In the genomic region with DNA sequence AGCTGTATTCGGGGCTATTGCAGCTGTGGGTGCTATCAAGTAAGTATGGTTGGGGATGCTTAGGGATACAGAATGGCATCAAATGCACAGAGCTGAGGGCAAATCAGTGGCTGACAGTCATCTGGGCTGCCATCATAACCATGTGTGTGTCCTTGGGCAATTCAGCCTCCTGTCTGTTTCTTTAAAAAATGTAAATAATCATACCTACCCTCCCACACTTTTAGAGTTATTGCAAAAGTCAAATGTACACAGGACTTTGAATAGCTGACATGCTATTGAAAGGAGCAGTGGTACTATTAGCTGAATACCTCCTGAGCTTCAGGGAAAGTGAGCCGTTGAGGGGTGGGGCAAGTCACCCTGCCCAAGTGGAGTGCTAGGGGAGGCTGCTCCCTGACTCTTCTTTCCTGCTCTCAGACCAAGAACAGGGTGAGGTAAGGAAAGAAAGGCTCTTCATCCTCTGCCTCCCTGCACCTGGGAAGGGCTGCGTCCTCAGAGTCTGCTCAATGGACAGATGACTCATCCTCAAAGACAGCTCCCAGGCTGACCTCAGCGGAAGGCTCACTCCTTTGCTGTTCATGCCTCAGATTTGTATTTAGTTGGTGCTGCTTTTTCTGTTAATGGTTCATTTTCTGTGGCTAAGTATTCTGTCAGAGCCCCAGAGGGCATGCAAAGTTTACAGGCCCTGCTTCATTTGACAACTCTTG, we compare ENCODE assay signal across 9 cellular contexts. TPM values are rescaled to one million over a fixed set of nuclear protein-coding genes. Genes with fewer than 3 reads are reported as not detected.
A peak's percentile ranks its signal among the peaks of the same experiment; 100 is the strongest.
DNase-seq lines count a peak whose midpoint lies in the region; ATAC-seq and TF ChIP-seq lines count a peak whose summit lies in the region.
"Had no signal": no experiment of that assay in that cellular context is flagged by ENCODE, and none has a peak within 500 bp of the region (broad histone marks: within the 10 kb centered on the region; RNA-seq: fewer than 3 reads in every experiment).

No MANE protein-coding gene starts in this region.

- H2AFZ ChIP-seq in GM23248, result peak overlapping the region; percentile 9; the same call in 1 of the 2 replicates
- no peak overlapping the region for H2AFZ ChIP-seq in PC-9
- no peak overlapping the region for H2AFZ ChIP-seq in hepatocyte

- no peaks in the 10 kb centered on the region for H3K36me3 Mint-ChIP-seq in activated naive CD8-positive, alpha-beta T cell treated with anti-CD3 and anti-CD28 coated beads, Interleukin-2, amount 50 U/mL, for 24 hours (ENCODE audit: low read depth)

- no TSS peak for BruUV-seq in PC-9 (replicated peaks; lab: Mats Ljungman, UMichigan)

- H3K9ac ChIP-seq in GM23248, result 0 out of 2 replicates have a peak overlapping the region, but pooled peaks have one; percentile 12

- no peaks in the 10 kb centered on the region for H3K79me2 ChIP-seq in GM23248 (ENCODE audit: insufficient read depth)
- no peaks in the 10 kb centered on the region for H3K79me2 ChIP-seq in PC-9 (ENCODE audit: low read depth)
- no peaks in the 10 kb centered on the region for H3K79me2 ChIP-seq in hepatocyte

- H3K27ac ChIP-seq in GM23248 (peak overlapping the region; percentile 22), PC-9 (peak overlapping the region; percentile 83), hepatocyte (peak overlapping the region; percentile 61), caudate nucleus (ENCODE audit: low read depth, low read length) (no peak overlapping the region)

- no peak overlapping the region for H3K4me3 Mint-ChIP-seq in activated naive CD8-positive, alpha-beta T cell treated with anti-CD3 and anti-CD28 coated beads, Interleukin-2, amount 50 U/mL, for 24 hours
- H3K4me3 Mint-ChIP-seq: endodermal cell had no signal

- H3K36me3 ChIP-seq in GM23248 (ENCODE audit: low read depth) (no peaks in the 10 kb centered on the region), PC-9 (ENCODE audit: low read depth) (no peaks in the 10 kb centered on the region), hepatocyte (replicated peaks; ENCODE audit: insufficient read depth, low read depth) (no peaks in the 10 kb centered on the region)

- TF ChIP-seq CTCF in PC-9 (conservative IDR thresholded peaks at IDR 0.05), result no peak
- TF ChIP-seq CTCF in hepatocyte (IDR thresholded peaks at IDR 0.05; ENCODE audit: poor library complexity), result no peak

- CTCF ChIA-PET in PC-9 (lab: Charles Lee), result interaction anchor here (0.6 kb wide), 1 partner anchor 11 kb away, joined by 3 read pairs; no protein-coding TSS in a partner anchor

- no peaks in the 10 kb centered on the region for H3K4me1 Mint-ChIP-seq in activated naive CD8-positive, alpha-beta T cell treated with anti-CD3 and anti-CD28 coated beads, Interleukin-2, amount 50 U/mL, for 24 hours

- H4K20me1 ChIP-seq in GM23248 (ENCODE audit: insufficient read depth), result no peaks in the 10 kb centered on the region
- H4K20me1 ChIP-seq in PC-9 (ENCODE audit: insufficient read depth), result no peaks in the 10 kb centered on the region
- no peaks in the 10 kb centered on the region for H4K20me1 ChIP-seq in hepatocyte (ENCODE audit: insufficient read depth, poor library complexity, severe bottlenecking)

- ATAC-seq in activated naive CD8-positive, alpha-beta T cell treated with anti-CD3 and anti-CD28 coated beads, Interleukin-2, amount 50 U/mL, for 24 hours, result no peak

- peaks cover 20% of the 10 kb centered on the region for H3F3A ChIP-seq in GM23248 (ENCODE audit: insufficient read depth)
- H3F3A ChIP-seq in PC-9 (ENCODE audit: insufficient read depth, low read depth), result peaks cover 46% of the 10 kb centered on the region

- WGBS in GM23248 (ENCODE audit: low coverage in 1 of 2, low lambda C conversion rate in 2 of 2, missing lambda C conversion rate in 2 of 2), 2 experiments, result 22 to 26% methylated on average over 4 of the region's 4 CpGs
- 25% methylated on average over 4 of the region's 4 CpGs for WGBS in hepatocyte (ENCODE audit: low lambda C conversion rate, missing lambda C conversion rate)

- H3K4me2 ChIP-seq in GM23248 (ENCODE audit: unreplicated experiment) (peak overlapping the region; percentile 13), PC-9 (peak overlapping the region; percentile 61), hepatocyte (peak overlapping the region; percentile 14)

- no peak overlapping the region for H3K4me3 ChIP-seq in GM23248
- H3K4me3 ChIP-seq in PC-9, result peak overlapping the region; percentile 2; the same call in 1 of the 2 replicates
- no peak overlapping the region for H3K4me3 ChIP-seq in hepatocyte

- no peaks in the 10 kb centered on the region for H3K9me3 Mint-ChIP-seq in activated naive CD8-positive, alpha-beta T cell treated with anti-CD3 and anti-CD28 coated beads, Interleukin-2, amount 50 U/mL, for 24 hours
- H3K9me3 Mint-ChIP-seq: endodermal cell had no signal

- H3K9me3 ChIP-seq in GM23248 (ENCODE audit: low read depth) (no peaks in the 10 kb centered on the region), PC-9 (ENCODE audit: insufficient read depth, low read depth) (no peaks in the 10 kb centered on the region), hepatocyte (ENCODE audit: low read depth) (no peaks in the 10 kb centered on the region)

- H3K27ac Mint-ChIP-seq in activated naive CD8-positive, alpha-beta T cell treated with anti-CD3 and anti-CD28 coated beads, Interleukin-2, amount 50 U/mL, for 24 hours, result no peak overlapping the region
- H3K27ac Mint-ChIP-seq: endodermal cell had no signal

- DNase-seq in AG08396 (ENCODE audit: low spot score), result peak; percentile 63
- DNase-seq in GM23248, result peak; percentile 91
- peak; percentile 64 to 89 for DNase-seq in PC-9
- peak; percentile 73 for DNase-seq in hepatocyte (ENCODE audit: low spot score)
- no peak for DNase-seq in caudate nucleus (lab: John Stamatoyannopoulos, UW)
- no peak for DNase-seq in nucleus accumbens (lab: John Stamatoyannopoulos, UW)
- no peak for DNase-seq in SHP77 treated with DMSO at 0.1 percent for 48 hours (lab: John Stamatoyannopoulos, UW)
- no peak for DNase-seq in activated naive CD8-positive, alpha-beta T cell treated with anti-CD3 and anti-CD28 coated beads, Interleukin-2, amount 50 U/mL, for 24 hours
- DNase-seq: endodermal cell had no signal

- no peaks in the 10 kb centered on the region for H3K27me3 ChIP-seq in GM23248 (replicated peaks; ENCODE audit: insufficient read depth)
- no peaks in the 10 kb centered on the region for H3K27me3 ChIP-seq in PC-9 (ENCODE audit: insufficient read depth, low read depth)
- H3K27me3 ChIP-seq in hepatocyte, result no peaks in the 10 kb centered on the region

- peaks cover 3% of the 10 kb centered on the region for H3K27me3 Mint-ChIP-seq in activated naive CD8-positive, alpha-beta T cell treated with anti-CD3 and anti-CD28 coated beads, Interleukin-2, amount 50 U/mL, for 24 hours

- intact Hi-C loops in PC-9 (cut with micrococcal nuclease; ENCODE audit: unreplicated experiment), result loop anchor here (2.0 kb wide), 2 partner anchors 44 to 54 kb away; a partner anchor contains a TSS

- H3K9me2 ChIP-seq in GM23248 (ENCODE audit: insufficient read depth), result no peaks in the 10 kb centered on the region
- H3K9me2 ChIP-seq in PC-9 (ENCODE audit: insufficient read depth), result no peaks in the 10 kb centered on the region; the same call in 1 of the 2 replicates
- no peaks in the 10 kb centered on the region for H3K9me2 ChIP-seq in hepatocyte (replicated peaks; ENCODE audit: insufficient read depth)

- POLR2A ChIA-PET in PC-9 (lab: Charles Lee; ENCODE audit: unreplicated experiment), result interaction anchor here (0.5 to 0.7 kb wide), 8 partner anchors 8 to 132 kb away, joined by 3 to 8 read pairs (median 3); a partner anchor contains a TSS

- in situ Hi-C loops in GM23248 (cut with MboI), result no loop called here

- H3K4me1 ChIP-seq in GM23248 (ENCODE audit: insufficient read depth) (peaks cover 32% of the 10 kb centered on the region), PC-9 (replicated peaks; ENCODE audit: insufficient read depth) (peaks cover 67% of the 10 kb centered on the region), hepatocyte (ENCODE audit: insufficient read depth) (peaks cover 25% of the 10 kb centered on the region)

RNA-seq across cellular contexts. Expression of a gene that starts 54.9 kb away (rescaled TPM):
- total RNA-seq in GM23248 (2014; rRNA removed; shearing (Covaris generic)), result 415 and 596 TPM in 2 replicates
- polyA plus RNA-seq in GM23248 (2016; fragmentation: Nextera tagmentation; extraction: Ambion mirVana) (365 and 366 TPM in 2 replicates), hepatocyte (133 TPM in 2 replicates)
- total RNA-seq in PC-9 (2021) (274 and 300 TPM in 2 replicates), hepatocyte (208 and 237 TPM in 2 replicates)

Comparison
In these comparisons a context has a peak if more than half of its experiments do, and no peak if none do; other contexts are left out.
1. DNase-seq: peak in AG08396 (single experiment), GM23248 (single experiment), PC-9 (2 of 2) and hepatocyte (single experiment); none in caudate nucleus (0 of 61), nucleus accumbens (0 of 56), SHP77 treated with DMSO at 0.1 percent for 48 hours (single experiment) and activated naive CD8-positive, alpha-beta T cell treated with anti-CD3 and anti-CD28 coated beads, Interleukin-2, amount 50 U/mL, for 24 hours (single experiment).
2. Peak in every context shown above with its lines, with median percentiles within 50 percentile points of each other: H3K4me2 ChIP-seq.